ENCODE assay signal across 11 cellular contexts in the genomic region with DNA sequence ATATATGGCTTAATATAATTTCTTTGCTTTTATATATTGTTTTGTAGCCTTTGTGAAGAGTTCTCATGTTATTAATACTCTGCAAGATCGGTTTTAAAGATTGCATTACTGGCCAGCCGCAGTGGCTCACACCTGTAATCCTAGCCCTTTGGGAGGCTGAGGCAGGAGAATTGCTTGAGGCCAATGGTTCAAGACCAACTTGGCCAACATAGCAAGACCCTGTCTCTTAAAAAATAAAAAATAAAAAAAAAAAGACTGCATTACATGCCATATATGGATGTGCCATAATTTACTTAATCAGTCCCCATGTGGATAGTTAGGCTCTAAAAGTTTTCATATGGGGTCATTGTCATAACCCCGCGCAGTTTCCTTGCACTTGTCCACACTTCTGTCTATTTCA. TPM values are rescaled to one million over a fixed set of nuclear protein-coding genes. Genes with fewer than 3 reads are reported as not detected.
DNase-seq lines count a peak whose midpoint lies in the region; FAIRE-seq and TF ChIP-seq lines count a peak whose summit lies in the region.
"Had no signal": no experiment of that assay in that cellular context is flagged by ENCODE, and none has a peak within 500 bp of the region (broad histone marks: within the 10 kb centered on the region; RNA-seq: fewer than 3 reads in every experiment).

No MANE protein-coding gene starts in this region.

- H4K20me1 ChIP-seq in fibroblast of lung (ENCODE audit: control insufficient read depth, extremely low read depth, insufficient read depth, low read length) (no peaks in the 10 kb centered on the region), OCI-LY7 (ENCODE audit: insufficient read depth, low read length) (no peaks in the 10 kb centered on the region)

- no peak overlapping the region for H3K9ac ChIP-seq in fibroblast of lung (ENCODE audit: insufficient read depth, low read length)

- H3K36me3 ChIP-seq in breast epithelium, result no peaks in the 10 kb centered on the region
- H3K36me3 ChIP-seq in WERI-Rb-1, result no peaks in the 10 kb centered on the region
- H3K36me3 ChIP-seq in fibroblast of lung (ENCODE audit: control insufficient read depth, insufficient read depth, low read length), result no peaks in the 10 kb centered on the region
- H3K36me3 ChIP-seq in tibial artery, result no peaks in the 10 kb centered on the region
- no peaks in the 10 kb centered on the region for H3K36me3 ChIP-seq in OCI-LY7 (ENCODE audit: insufficient read depth, low read length)

- H3K27me3 Mint-ChIP-seq in MCF 10A (ENCODE audit: insufficient read depth, unreplicated experiment), result no peaks in the 10 kb centered on the region

- no TSS peak for BruUV-seq in MCF 10A (replicated peaks; lab: Mats Ljungman, UMichigan)
- BruUV-seq in OCI-LY7 (replicated peaks; lab: Mats Ljungman, UMichigan), result no TSS peak

- no peak for FAIRE-seq in RCC 7860 (lab: Jason Lieb, UNC)
- FAIRE-seq: endometrium had no signal

- DNase-seq in MCF 10A (ENCODE audit: unreplicated experiment), result no peak
- DNase-seq in breast epithelium (ENCODE audit: low spot score in 2 of 2), result no peak
- no peak for DNase-seq in WERI-Rb-1
- no peak for DNase-seq in fibroblast of lung (ENCODE audit: low read depth in 2 of 2)
- DNase-seq in tibial artery, result no peak
- no peak for DNase-seq in RCC 7860 (ENCODE audit: low spot score)
- DNase-seq in middle frontal gyrus (ENCODE audit: extremely low spot score, low spot score), result no peak
- no peak for DNase-seq in OCI-LY7 (ENCODE audit: low spot score)
- DNase-seq: DND-41, NCI-H1930 had no signal

- no peak for TF ChIP-seq CTCF in MCF 10A (IDR thresholded peaks at IDR 0.05; ENCODE audit: unreplicated experiment)
- no peak for TF ChIP-seq CTCF in breast epithelium (IDR thresholded peaks at IDR 0.05)
- no peak for TF ChIP-seq CTCF in WERI-Rb-1 (IDR thresholded peaks at IDR 0.05; ENCODE audit: low read depth, low read length)
- TF ChIP-seq CTCF in fibroblast of lung (conservative IDR thresholded peaks at IDR 0.05 in 1 of 2, IDR thresholded peaks at IDR 0.05 in 1 of 2; ENCODE audit: low read depth in 1 of 2, low read length in 2 of 2), result no peak
- TF ChIP-seq CTCF in tibial artery (IDR thresholded peaks at IDR 0.05), result no peak
- TF ChIP-seq CTCF in OCI-LY7 (conservative IDR thresholded peaks at IDR 0.05; ENCODE audit: low read length), result no peak

- H3K79me2 ChIP-seq in fibroblast of lung (ENCODE audit: control insufficient read depth, insufficient read depth, low read length), result no peaks in the 10 kb centered on the region
- H3K79me2 ChIP-seq in OCI-LY7 (ENCODE audit: insufficient read depth, low read depth, low read length), result peaks cover 5% of the 10 kb centered on the region; the same call in 1 of the 2 replicates

- H3K4me2 ChIP-seq in fibroblast of lung (ENCODE audit: extremely low read depth, insufficient read depth, low read length) (no peak overlapping the region), OCI-LY7 (ENCODE audit: low read length) (no peak overlapping the region)

- intact Hi-C loops in MCF 10A (cut with micrococcal nuclease), result loop anchor here (1.0 to 2.0 kb wide), 3 partner anchors 32 to 57 kb away; a partner anchor contains a TSS
- intact Hi-C loops in breast epithelium (cut with DNase I; ENCODE audit: low total_unique reads), result no loop called here
- intact Hi-C loops in tibial artery (cut with DNase I; ENCODE audit: low total_unique reads), result no loop called here
- intact Hi-C loops in OCI-LY7 (cut with micrococcal nuclease; ENCODE audit: unreplicated experiment), result no loop called here

- H3K9me2 ChIP-seq in OCI-LY7 (ENCODE audit: insufficient read depth, low read length), result no peaks in the 10 kb centered on the region

- peaks cover 54% of the 10 kb centered on the region for H3K4me1 Mint-ChIP-seq in MCF 10A (ENCODE audit: insufficient read depth, unreplicated experiment)

- H3K9me3 ChIP-seq in breast epithelium, result no peaks in the 10 kb centered on the region
- H3K9me3 ChIP-seq in WERI-Rb-1 (ENCODE audit: severe bottlenecking), result no peaks in the 10 kb centered on the region
- H3K9me3 ChIP-seq in fibroblast of lung (ENCODE audit: control insufficient read depth, insufficient read depth, low read depth, low read length), result no peaks in the 10 kb centered on the region
- no peaks in the 10 kb centered on the region for H3K9me3 ChIP-seq in tibial artery
- no peaks in the 10 kb centered on the region for H3K9me3 ChIP-seq in OCI-LY7 (ENCODE audit: low read length)

- H3K27ac ChIP-seq in breast epithelium (no peak overlapping the region), WERI-Rb-1 (peak overlapping the region; percentile 96), fibroblast of lung (ENCODE audit: insufficient read depth, low read length) (peak overlapping the region; percentile 78), tibial artery (peak overlapping the region; percentile 75 to 77), OCI-LY7 (ENCODE audit: low read depth, low read length, poor library complexity, severe bottlenecking) (no peak overlapping the region)

- TF ChIP-seq POLR2A in breast epithelium (IDR thresholded peaks at IDR 0.05), result no peak

- peaks cover 10% of the 10 kb centered on the region for H3K36me3 Mint-ChIP-seq in MCF 10A (ENCODE audit: insufficient read depth, unreplicated experiment)

- H3K4me3 ChIP-seq in breast epithelium (no peak overlapping the region), WERI-Rb-1 (ENCODE audit: low read depth, low read length) (no peak overlapping the region), fibroblast of lung (replicated peaks in 1 of 4; ENCODE audit: control extremely low read depth in 1 of 4, insufficient read depth in 1 of 4, low read depth in 3 of 4, low read length in 4 of 4) (no peak overlapping the region), tibial artery (no peak overlapping the region), OCI-LY7 (ENCODE audit: low read depth, low read length, poor library complexity, severe bottlenecking) (no peak overlapping the region)

- CTCF ChIA-PET in MCF 10A (lab: Yijun Ruan, JAX), result interaction anchor here (0.6 to 1.5 kb wide), 3 partner anchors 9 to 75 kb away, joined by 3 to 7 read pairs (median 4); no protein-coding TSS in a partner anchor
- CTCF ChIA-PET in OCI-LY7 (lab: Charles Lee; ENCODE audit: unreplicated experiment), result no interaction called here

- H2AFZ ChIP-seq in fibroblast of lung (ENCODE audit: low read length) (no peak overlapping the region), OCI-LY7 (ENCODE audit: low read length) (no peak overlapping the region)

- H3K9me3 Mint-ChIP-seq in MCF 10A (ENCODE audit: unreplicated experiment), result peaks cover 8% of the 10 kb centered on the region

- H3K4me3 Mint-ChIP-seq in MCF 10A (ENCODE audit: unreplicated experiment), result peak overlapping the region; percentile 60

- H3K4me1 ChIP-seq in breast epithelium, result no peaks in the 10 kb centered on the region
- peaks cover 7% of the 10 kb centered on the region for H3K4me1 ChIP-seq in fibroblast of lung (ENCODE audit: control insufficient read depth, extremely low read depth, insufficient read depth, low read length)
- H3K4me1 ChIP-seq in tibial artery, result peaks cover 0 to 55% (median 29%) of the 10 kb centered on the region in 4 donors
- H3K4me1 ChIP-seq in OCI-LY7 (ENCODE audit: insufficient read depth, low read length, poor library complexity, severe bottlenecking), result peaks cover 91% of the 10 kb centered on the region

- H3K27ac Mint-ChIP-seq in MCF 10A (ENCODE audit: low read depth, unreplicated experiment), result peak overlapping the region; percentile 98

- H3K27me3 ChIP-seq in breast epithelium (no peaks in the 10 kb centered on the region), WERI-Rb-1 (ENCODE audit: insufficient read depth, low read depth, severe bottlenecking) (no peaks in the 10 kb centered on the region), fibroblast of lung (ENCODE audit: control insufficient read depth, insufficient read depth, low read length) (no peaks in the 10 kb centered on the region), tibial artery (no peaks in the 10 kb centered on the region)

- POLR2A ChIA-PET in MCF 10A (lab: Yijun Ruan, JAX) (interaction anchor here (0.9 to 22.9 kb wide), 4 partner anchors 9 to 254 kb away, joined by 11 to 385 read pairs (median 30); a partner anchor contains a TSS), OCI-LY7 (lab: Charles Lee) (no interaction called here)

RNA-seq across cellular contexts. Expression of a gene that starts 31.0 kb away (rescaled TPM):
- 13.0 and 16.2 TPM in 2 replicates for total RNA-seq in MCF 10A (2022)
- total RNA-seq in breast epithelium, result 100 to 1,000 TPM in 1 of 3 donors, 10 to 100 TPM in 2; 35.4 to 167 (median 37.3) TPM
- total RNA-seq in fibroblast of lung, result 30.6 and 37.7 TPM in 2 replicates
- polyA plus RNA-seq in fibroblast of lung, result 23.8 and 36.7 TPM in 2 replicates
- polyA plus RNA-seq in fibroblast of lung (2012), result 19.8 and 25.7 TPM in 2 replicates
- polyA minus RNA-seq in fibroblast of lung (ENCODE audit: low replicate concordance), result 0.74 and 3.5 TPM in 2 replicates
- 92.9 and 95.1 TPM in 2 replicates for total RNA-seq in OCI-LY7 (2014; rRNA removed; shearing (Covaris generic))
- 75.4 and 94.5 TPM in 2 replicates for total RNA-seq in OCI-LY7 (2022)

Comparison
In these comparisons a context has a peak if more than half of its experiments do, and no peak if none do; other contexts are left out.
1. H3K27ac ChIP-seq: peak in WERI-Rb-1 (single experiment), fibroblast of lung (single experiment) and tibial artery (2 of 2); none in breast epithelium (0 of 2) and OCI-LY7 (single experiment).